In genomic region chrX:10381218-10381617, GRCh38 we compare ENCODE assay signal across 19 cellular contexts.
DNase-seq lines count a peak whose midpoint lies in the region; ATAC-seq, FAIRE-seq and TF ChIP-seq lines count a peak whose summit lies in the region.
"Had no signal": no experiment of that assay in that cellular context is flagged by ENCODE, and none has a peak within 500 bp of the region (broad histone marks: within the 10 kb centered on the region; RNA-seq: fewer than 3 reads in every experiment).

No MANE protein-coding gene starts in this region.

- no peak for TF ChIP-seq RAD21 in GM12878 (IDR thresholded peaks at IDR 0.05; ENCODE audit: insufficient read depth, low read depth, low read length)

- intact Hi-C loops in A673 (cut with micrococcal nuclease; ENCODE audit: unreplicated experiment) (no loop called here), GM12878 (cut with micrococcal nuclease; ENCODE audit: unreplicated experiment) (no loop called here), heart right ventricle (cut with DNase I) (no loop called here)

- H3K27ac ChIP-seq in A673 (ENCODE audit: low read depth, low read length, poor library complexity, severe bottlenecking) (no peak overlapping the region), GM12878 (ENCODE audit: control insufficient read depth, insufficient read depth) (no peak overlapping the region), keratinocyte (ENCODE audit: control insufficient read depth, insufficient read depth, low read length) (no peak overlapping the region), heart right ventricle (no peak overlapping the region)
- H3K27ac ChIP-seq: SJSA1 had no signal

- H3K36me3 ChIP-seq in A673 (ENCODE audit: insufficient read depth, low read length, poor library complexity, severe bottlenecking) (no peaks in the 10 kb centered on the region), GM12878 (ENCODE audit: control insufficient read depth in 2 of 2, insufficient read depth in 2 of 2, low read length in 1 of 2) (no peaks in the 10 kb centered on the region), keratinocyte (ENCODE audit: control insufficient read depth in 2 of 2, extremely low read depth in 1 of 2, insufficient read depth in 2 of 2, low read length in 2 of 2) (no peaks in the 10 kb centered on the region), heart right ventricle (no peaks in the 10 kb centered on the region)
- H3K36me3 ChIP-seq: BE2C, SJSA1 had no signal

- peaks cover 10% of the 10 kb centered on the region for H3K9me3 ChIP-seq in A673 (ENCODE audit: low read depth, low read length, poor library complexity, severe bottlenecking)
- H3K9me3 ChIP-seq in GM12878 (replicated peaks; ENCODE audit: control insufficient read depth, insufficient read depth, low read length), result no peaks in the 10 kb centered on the region
- no peaks in the 10 kb centered on the region for H3K9me3 ChIP-seq in keratinocyte (ENCODE audit: control insufficient read depth, low read depth, low read length)
- H3K9me3 ChIP-seq in heart right ventricle, result peaks cover 0 to 23% (median 9%) of the 10 kb centered on the region in 11 donors
- H3K9me3 ChIP-seq: BE2C, SJSA1 had no signal

- H2AFZ ChIP-seq in GM12878 (ENCODE audit: control insufficient read depth, low read depth, low read length), result no peak overlapping the region
- peak overlapping the region; percentile 42 for H2AFZ ChIP-seq in keratinocyte (ENCODE audit: control insufficient read depth, low read length)

- in situ Hi-C loops in GM12878 (cut with MboI), result no loop called here

- H3K79me2 ChIP-seq in GM12878 (ENCODE audit: control insufficient read depth, insufficient read depth, low read length), result no peaks in the 10 kb centered on the region
- H3K79me2 ChIP-seq in keratinocyte (ENCODE audit: control insufficient read depth, insufficient read depth, low read length), result no peaks in the 10 kb centered on the region

- H3K4me1 ChIP-seq in A673 (ENCODE audit: insufficient read depth, low read length, poor library complexity, severe bottlenecking), result peaks cover 10% of the 10 kb centered on the region
- no peaks in the 10 kb centered on the region for H3K4me1 ChIP-seq in GM12878 (ENCODE audit: control insufficient read depth, insufficient read depth, low read length)
- H3K4me1 ChIP-seq in keratinocyte (ENCODE audit: control insufficient read depth, extremely low read depth, insufficient read depth, low read length), result peaks cover 8% of the 10 kb centered on the region
- H3K4me1 ChIP-seq in heart right ventricle, result no peaks in the 10 kb centered on the region
- H3K4me1 ChIP-seq: BE2C, SJSA1 had no signal

- BruUV-seq in A673 (replicated peaks; lab: Mats Ljungman, UMichigan) (no TSS peak), GM12878 (replicated peaks; lab: Mats Ljungman, UMichigan) (no TSS peak)

- CTCF ChIA-PET in A673 (lab: Charles Lee), result no interaction called here
- CTCF ChIA-PET in GM12878 (lab: Yijun Ruan, JAX), result no interaction called here

- no peak for TF ChIP-seq POLR2A in GM12878 (IDR thresholded peaks at IDR 0.05; ENCODE audit: low read depth, low read length)

- SMC1A ChIA-PET in GM12878 (lab: Charles Lee; ENCODE audit: uncharacterized antibody, unreplicated experiment), result no interaction called here

- H3K27me3 ChIP-seq in A673 (replicated peaks; ENCODE audit: insufficient read depth, low read depth, low read length, poor library complexity) (peaks cover 3% of the 10 kb centered on the region), GM12878 (replicated peaks in 1 of 2; ENCODE audit: control insufficient read depth in 2 of 2, insufficient read depth in 2 of 2, low read length in 1 of 2) (no peaks in the 10 kb centered on the region), keratinocyte (ENCODE audit: control insufficient read depth, extremely low read depth, insufficient read depth, low read length) (no peaks in the 10 kb centered on the region), heart right ventricle (no peaks in the 10 kb centered on the region)
- H3K27me3 ChIP-seq: BE2C, SJSA1 had no signal

- RAD21 ChIA-PET in GM12878 (lab: Charles Lee; ENCODE audit: unreplicated experiment), result no interaction called here

- H3K4me2 ChIP-seq in GM12878 (ENCODE audit: control insufficient read depth, insufficient read depth) (no peak overlapping the region), keratinocyte (ENCODE audit: control insufficient read depth, extremely low read depth, insufficient read depth, low read depth, low read length) (peak overlapping the region; percentile 58)

- ATAC-seq in GM12878, result peak; percentile 14; the same call in 1 of the 3 replicates
- ATAC-seq in heart right ventricle, result no peak
- ATAC-seq: K562 had no signal

- TF ChIP-seq CTCF in A673 (conservative IDR thresholded peaks at IDR 0.05; ENCODE audit: low read depth, low read length), result no peak
- TF ChIP-seq CTCF in GM12878 (IDR thresholded peaks at IDR 0.05 in 2 of 3, conservative IDR thresholded peaks at IDR 0.05 in 1 of 3; ENCODE audit: control insufficient read depth in 2 of 3, extremely low read depth in 1 of 3, insufficient read depth in 1 of 3, low read depth in 3 of 3, low read length in 3 of 3), result no peak
- no peak for TF ChIP-seq CTCF in keratinocyte (optimal IDR thresholded peaks at IDR 0.05 in 1 of 3, IDR thresholded peaks at IDR 0.05 in 1 of 3, conservative IDR thresholded peaks at IDR 0.05 in 1 of 3; ENCODE audit: extremely low read depth in 1 of 3, insufficient read depth in 2 of 3, low read length in 3 of 3)
- TF ChIP-seq CTCF in heart right ventricle (IDR thresholded peaks at IDR 0.05), result no peak

- no peak for TF ChIP-seq EP300 in GM12878 (IDR thresholded peaks at IDR 0.05; ENCODE audit: borderline replicate concordance in 1 of 2, control insufficient read depth in 1 of 2, low read depth in 2 of 2, low read length in 2 of 2)

- DNase-seq in A673 (ENCODE audit: low spot score) (peak; percentile 5), NCI-H526 (lab: John Stamatoyannopoulos, UW) (peak; percentile 14 to 50), GM12878 (ENCODE audit: low read depth, low spot score) (no peak), keratinocyte (ENCODE audit: low read depth, low spot score) (no peak), NCI-H1930 (lab: John Stamatoyannopoulos, UW) (no peak), amygdala (lab: John Stamatoyannopoulos, UW) (no peak), heart right ventricle (no peak)
- DNase-seq: BE2C; CD4-positive, alpha-beta T cell; DMS153; EL; NCI-H187; NCI-H226; NCI-H524 had no signal

- no peaks in the 10 kb centered on the region for H3K9me1 ChIP-seq in keratinocyte (ENCODE audit: control insufficient read depth, extremely low read depth, insufficient read depth, low read length)

- WGBS in GM12878 (ENCODE audit: insufficient coverage, insufficient replicate concordance, low lambda C conversion rate, missing lambda C conversion rate), result 0% methylated on average over 2 of the region's 2 CpGs
- 88 to 89% methylated on average over 2 of the region's 2 CpGs for WGBS in heart right ventricle, 2 donors

- H3K9ac ChIP-seq in GM12878 (ENCODE audit: control insufficient read depth, insufficient read depth, low read length), result no peak overlapping the region
- no peak overlapping the region for H3K9ac ChIP-seq in keratinocyte (ENCODE audit: control insufficient read depth, extremely low read depth, insufficient read depth, low read length)

- dilution Hi-C loops in keratinocyte (cut with MboI; ENCODE audit: extremely low pct_ligation_motif_present, low sequenced_read_pairs), result no loop called here

- no peak overlapping the region for H3K4me3 ChIP-seq in A673 (ENCODE audit: low read depth, low read length, poor library complexity, severe bottlenecking)
- H3K4me3 ChIP-seq in GM12878, result no peak overlapping the region
- peak overlapping the region in 1 of 3 experiments; percentile 39 for H3K4me3 ChIP-seq in keratinocyte (ENCODE audit: control insufficient read depth in 2 of 3, extremely low read depth in 1 of 3, insufficient read depth in 2 of 3, low read depth in 1 of 3, low read length in 3 of 3)
- H3K4me3 ChIP-seq in heart right ventricle, result no peak overlapping the region
- H3K4me3 ChIP-seq: K562, SJSA1 had no signal

- FAIRE-seq in GM12878 (lab: Jason Lieb, UNC) (no peak), keratinocyte (lab: Jason Lieb, UNC) (no peak)
- FAIRE-seq: GM12891, GM18507, H1, K562 had no signal

- POLR2A ChIA-PET in A673 (lab: Charles Lee; ENCODE audit: low non-redundant PET) (no interaction called here), GM12878 (lab: Charles Lee) (no interaction called here)

- H4K20me1 ChIP-seq in GM12878 (ENCODE audit: control insufficient read depth, insufficient read depth) (no peaks in the 10 kb centered on the region), keratinocyte (ENCODE audit: control insufficient read depth, extremely low read depth, insufficient read depth, low read length) (no peaks in the 10 kb centered on the region)

TF ChIP-seq in GM12878, 131 proteins besides CTCF, POLR2A, EP300 and RAD21:
- TF ChIP-seq SMARCA5 (IDR thresholded peaks at IDR 0.05), result no peak

Comparison
In these comparisons a context has a peak if more than half of its experiments do, and no peak if none do; other contexts are left out.
1. DNase-seq: peak in A673 (single experiment) and NCI-H526 (2 of 2); none in GM12878 (single experiment), keratinocyte (single experiment), NCI-H1930 (0 of 2), amygdala (0 of 56) and heart right ventricle (0 of 2).